Comparison of ENCODE assay signal across 8 cellular contexts in the genomic region with DNA sequence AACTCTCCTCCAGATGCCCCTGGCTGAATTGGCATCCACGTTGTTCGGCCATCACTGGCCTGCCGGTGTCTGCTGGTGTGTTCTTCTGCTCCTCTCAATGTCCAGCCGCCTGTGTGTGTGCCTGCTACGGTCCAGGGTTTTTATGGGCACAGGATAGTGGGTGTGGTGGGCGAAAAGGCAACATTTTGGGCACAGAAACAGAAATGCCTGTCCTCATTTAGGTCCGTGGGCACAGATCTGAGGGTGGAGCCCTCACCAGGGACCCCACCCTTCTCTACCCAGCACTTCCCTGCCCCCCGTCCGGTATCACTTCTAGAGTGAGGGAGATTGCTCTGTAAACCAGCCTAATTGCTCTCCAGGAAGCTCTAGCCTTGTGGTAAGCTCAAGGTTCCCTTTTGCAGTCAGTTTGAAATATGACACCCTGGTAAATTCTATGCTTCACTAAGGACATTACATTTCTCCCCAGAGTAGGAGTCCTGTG.
A peak's percentile ranks its signal among the peaks of the same experiment; 100 is the strongest.
DNase-seq lines count a peak whose midpoint lies in the region; ATAC-seq and TF ChIP-seq lines count a peak whose summit lies in the region.

No MANE protein-coding gene starts in this region.

- H3K36me3 Mint-ChIP-seq in CD14-positive monocyte (peaks cover 3 to 8% of the 10 kb centered on the region in 2 donors), immature natural killer cell (peaks cover 0 to 10% (median 6%) of the 10 kb centered on the region in 3 donors)

- H3K4me1 Mint-ChIP-seq in CD14-positive monocyte (peaks cover 61% of the 10 kb centered on the region), immature natural killer cell (peaks cover 55 to 63% of the 10 kb centered on the region in 2 donors)

- H3K4me3 Mint-ChIP-seq in CD14-positive monocyte (peak overlapping the region; percentile 57 to 87), immature natural killer cell (peak overlapping the region; percentile 69 to 79 (median 76))

- peak; percentile 74 for ATAC-seq in HG03108 (IDR thresholded peaks at IDR 0.05; ENCODE audit: unreplicated experiment)

- DNase-seq in CD14-positive monocyte (ENCODE audit: low spot score) (no peak), GM19240 (ENCODE audit: insufficient read length, low spot score) (peak; percentile 1), OCI-M1 (lab: John Stamatoyannopoulos, UW) (peak; percentile 94), immature natural killer cell (peak; percentile 33 to 39 (median 37)), putamen (ENCODE audit: low spot score) (no peak), ecto neural progenitor cell (ENCODE audit: low spot score) (no peak)
- no peak for DNase-seq in activated CD4-positive, alpha-beta T cell treated with anti-CD3 and anti-CD28 coated beads, Interleukin-2, amount 50 U/mL, for 48 hours

- H3K9me3 Mint-ChIP-seq in CD14-positive monocyte, result peaks cover 14 to 23% (median 16%) of the 10 kb centered on the region in 7 donors
- peaks cover 0 to 10% (median 2%) of the 10 kb centered on the region in 6 donors for H3K9me3 Mint-ChIP-seq in immature natural killer cell

- intact Hi-C loops in CD14-positive monocyte (cut with micrococcal nuclease), result no loop called here

- TF ChIP-seq CTCF in CD14-positive monocyte (IDR thresholded peaks at IDR 0.05), result no peak

- H3K27ac Mint-ChIP-seq in CD14-positive monocyte, result peak overlapping the region; percentile 98 to 100 (median 99)
- peak overlapping the region; percentile 82 to 98 (median 94) for H3K27ac Mint-ChIP-seq in immature natural killer cell

- H3K27me3 Mint-ChIP-seq in CD14-positive monocyte (ENCODE audit: low read depth in 3 of 3), result peaks cover 0 to 2% (median 0%) of the 10 kb centered on the region in 3 donors
- peaks cover 0 to 2% (median 1%) of the 10 kb centered on the region in 3 donors for H3K27me3 Mint-ChIP-seq in immature natural killer cell (ENCODE audit: low read depth in 3 of 3)

Comparison
In these comparisons a context has a peak if more than half of its experiments do, and no peak if none do; other contexts are left out.
1. DNase-seq: peak in GM19240 (single experiment), OCI-M1 (single experiment) and immature natural killer cell (3 of 3); none in CD14-positive monocyte (single experiment), putamen (single experiment), activated CD4-positive, alpha-beta T cell treated with anti-CD3 and anti-CD28 coated beads, Interleukin-2, amount 50 U/mL, for 48 hours (0 of 2) and ecto neural progenitor cell (single experiment).